ENCODE assay signal across 23 cellular contexts in genomic region chr5:149301049-149301743, GRCh38. TPM values are rescaled to one million over a fixed set of nuclear protein-coding genes. Genes with fewer than 3 reads are reported as not detected.
"Had no signal": no experiment of that assay in that cellular context is flagged by ENCODE, and none has a peak within 500 bp of the region (broad histone marks: within the 10 kb centered on the region; RNA-seq: fewer than 3 reads in every experiment).

No MANE protein-coding gene starts in this region.

- H3K9me3 ChIP-seq: breast epithelium, Peyer's patch had no signal

- ATAC-seq: activated T-cell treated with anti-CD3 and anti-CD28 coated beads, Interleukin-2, amount 50 U/mL, for 72 hours had no signal

- H3K4me1 ChIP-seq: breast epithelium had no signal

- H3K27me3 ChIP-seq: breast epithelium, Peyer's patch had no signal

- H3K27ac ChIP-seq: Peyer's patch, RWPE1, VCaP had no signal

- H3K36me3 ChIP-seq: breast epithelium, Peyer's patch had no signal

- H3K4me3 ChIP-seq: breast epithelium, Peyer's patch had no signal

- DNase-seq: activated CD4-positive, alpha-beta memory T cell treated with anti-CD3 and anti-CD28 coated beads, Interleukin-2, amount 10 ng/mL, durations not matched to agents 7 days and 5 days; activated CD4-positive, alpha-beta T cell treated with anti-CD3 and anti-CD28 coated beads, Interleukin-2, amount 10 ng/mL, durations not matched to agents 7 days and 5 days; activated CD4-positive, CD25-positive, alpha-beta regulatory T cell; activated gamma-delta T cell treated with Interleukin-2 at 50 U/mL for 16 hours; activated naive CD4-positive, alpha-beta T cell treated with anti-CD3 and anti-CD28 coated beads, Interleukin-2, amount 50 U/mL, for 16 hours; activated naive CD8-positive, alpha-beta T cell treated with anti-CD3 and anti-CD28 coated beads, Interleukin-2, amount 10 ng/mL, durations not matched to agents 7 days and 5 days; activated T-cell treated with anti-CD3 and anti-CD28 coated beads for 4 hours; activated T-cell treated with anti-CD3 and anti-CD28 coated beads, Interleukin-2, amount 50 U/mL, for 72 hours; aorta; central memory CD4-positive, alpha-beta T cell; MM.1S; NCI-H1105; NCI-H1436 treated with DMSO at 0.1 percent for 48 hours; NCI-H187; NCI-H2081; NCI-H510A treated with DMSO at 0.1 percent for 48 hours; Peyer's patch; SHP77 treated with DMSO at 0.1 percent for 48 hours had no signal

RNA-seq across cellular contexts. Expression of gene AFAP1L1, which starts 29.5 kb away (rescaled TPM):
- total RNA-seq: activated CD4-positive, alpha-beta memory T cell treated with anti-CD3 and anti-CD28 coated beads, Interleukin-2, amount 10 ng/mL, durations not matched to agents 7 days and 5 days; activated CD4-positive, alpha-beta T cell treated with anti-CD3 and anti-CD28 coated beads, Interleukin-2, amount 10 ng/mL, durations not matched to agents 7 days and 5 days; activated T-helper 2 cell treated with anti-CD3 and anti-CD28 coated beads, Interferon-gamma antibody, Interleukin-2, Interleukin-4, amounts not matched to agents 10 μg/mL and 5 μg/mL and 100 μg/mL, durations not matched to agents 14 hours and 24 hours and 36 hours; T-helper 2 cell treated with Interferon-gamma antibody and Interleukin-4, amounts not matched to agents 100 ng/mL and 5 ng/mL, for 36 hours had no signal
